23 cellular contexts compared by ENCODE assay signal in genomic region chr5:73948289-73948688, GRCh38.
DNase-seq lines count a peak whose midpoint lies in the region; ATAC-seq lines count a peak whose summit lies in the region.
"Had no signal": no experiment of that assay in that cellular context is flagged by ENCODE, and none has a peak within 500 bp of the region (broad histone marks: within the 10 kb centered on the region; RNA-seq: fewer than 3 reads in every experiment).

No MANE protein-coding gene starts in this region.

- CTCF ChIA-PET in T-cell (lab: Charles Lee) = no interaction called here

- H3K27ac ChIP-seq in SJCRH30 = peak overlapping the region; percentile 10; the same call in 1 of the 2 replicates
- H3K27ac ChIP-seq: hepatocyte, left lung had no signal

- no peaks in the 10 kb centered on the region for H3K36me3 ChIP-seq in SJCRH30
- H3K36me3 ChIP-seq: left lung, thyroid gland had no signal

- H3K4me1 ChIP-seq in SJCRH30 = peaks cover 43% of the 10 kb centered on the region
- H3K4me1 ChIP-seq: left lung had no signal

- no peak overlapping the region for H3K4me3 Mint-ChIP-seq in T-cell
- H3K4me3 Mint-ChIP-seq: activated CD4-positive, alpha-beta memory T cell treated with anti-CD3 and anti-CD28 coated beads, Interleukin-2, amount 10 ng/mL, durations not matched to agents 7 days and 5 days; CD4-positive, CD25-positive, alpha-beta regulatory T cell; immature natural killer cell; mesothelial cell of epicardium; naive thymus-derived CD8-positive, alpha-beta T cell; stimulated activated naive CD8-positive, alpha-beta T cell treated with anti-CD3 and anti-CD28 coated beads, Interleukin-15, Interleukin-2, amounts not matched to agents 100 ng/mL and 50 ng/mL, for 24 hours had no signal

- H3K27ac Mint-ChIP-seq in T-cell = no peak overlapping the region
- H3K27ac Mint-ChIP-seq: activated CD4-positive, alpha-beta memory T cell treated with anti-CD3 and anti-CD28 coated beads, Interleukin-2, amount 10 ng/mL, durations not matched to agents 7 days and 5 days; activated naive CD4-positive, alpha-beta T cell treated with anti-CD3 and anti-CD28 coated beads, Interleukin-2, amount 50 U/mL, for 72 hours; activated T-helper 2 cell treated with anti-CD3 and anti-CD28 coated beads, Interferon-gamma antibody, Interleukin-2, Interleukin-4, amounts not matched to agents 10 μg/mL and 5 μg/mL and 100 μg/mL, durations not matched to agents 14 hours and 24 hours and 36 hours; CD4-positive, CD25-positive, alpha-beta regulatory T cell; immature natural killer cell; mesothelial cell of epicardium; naive thymus-derived CD8-positive, alpha-beta T cell; stimulated activated naive CD8-positive, alpha-beta T cell treated with anti-CD3 and anti-CD28 coated beads, Interleukin-15, Interleukin-2, amounts not matched to agents 100 ng/mL and 50 ng/mL, for 24 hours had no signal

- H3K9me3 Mint-ChIP-seq in T-cell = peaks cover 3 to 6% (median 4%) of the 10 kb centered on the region in 3 donors
- H3K9me3 Mint-ChIP-seq: activated CD4-positive, alpha-beta memory T cell treated with anti-CD3 and anti-CD28 coated beads, Interleukin-2, amount 10 ng/mL, durations not matched to agents 7 days and 5 days; activated T-helper 2 cell treated with anti-CD3 and anti-CD28 coated beads, Interferon-gamma antibody, Interleukin-2, Interleukin-4, amounts not matched to agents 10 μg/mL and 5 μg/mL and 100 μg/mL, durations not matched to agents 14 hours and 24 hours and 36 hours; stimulated activated naive CD8-positive, alpha-beta T cell treated with anti-CD3 and anti-CD28 coated beads, Interleukin-15, Interleukin-2, amounts not matched to agents 100 ng/mL and 50 ng/mL, for 24 hours had no signal

- POLR2A ChIA-PET in T-cell (lab: Charles Lee) = no interaction called here

- peaks cover 0 to 19% of the 10 kb centered on the region in 2 donors for H3K27me3 Mint-ChIP-seq in T-cell

- H3K4me3 ChIP-seq in SJCRH30 = no peak overlapping the region
- H3K4me3 ChIP-seq: hepatocyte, left lung, thyroid gland had no signal

- peak; percentile 27 to 34 for ATAC-seq in left cardiac atrium
- peak; percentile 38 for ATAC-seq in left ventricle myocardium superior
- no peak for ATAC-seq in HG02759 (IDR thresholded peaks at IDR 0.05; ENCODE audit: unreplicated experiment)
- ATAC-seq in T-cell (replicated peaks in 1 of 4) = no peak
- ATAC-seq: activated CD4-positive, CD25-positive, alpha-beta regulatory T cell treated with anti-CD3 and anti-CD28 coated beads, Interleukin-2, amount 50 U/mL, for 24 hours; activated naive CD4-positive, alpha-beta T cell treated with anti-CD3 and anti-CD28 coated beads, Interleukin-2, amount 50 U/mL, for 72 hours; left lung; naive thymus-derived CD8-positive, alpha-beta T cell had no signal

- intact Hi-C loops in left cardiac atrium (cut with DNase I) (no loop called here), cardiac septum (cut with DNase I) (no loop called here), left ventricle myocardium superior (cut with micrococcal nuclease) (no loop called here)

- no peaks in the 10 kb centered on the region for H3K27me3 ChIP-seq in SJCRH30
- H3K27me3 ChIP-seq: hepatocyte, left lung, thyroid gland had no signal

- no peaks in the 10 kb centered on the region for H3K4me1 Mint-ChIP-seq in T-cell
- H3K4me1 Mint-ChIP-seq: activated CD4-positive, alpha-beta memory T cell treated with anti-CD3 and anti-CD28 coated beads, Interleukin-2, amount 10 ng/mL, durations not matched to agents 7 days and 5 days; CD4-positive, CD25-positive, alpha-beta regulatory T cell; immature natural killer cell; naive thymus-derived CD8-positive, alpha-beta T cell had no signal

- H3K36me3 Mint-ChIP-seq in T-cell = no peaks in the 10 kb centered on the region
- H3K36me3 Mint-ChIP-seq: activated naive CD4-positive, alpha-beta T cell treated with anti-CD3 and anti-CD28 coated beads, Interleukin-2, amount 50 U/mL, for 72 hours; CD4-positive, CD25-positive, alpha-beta regulatory T cell; immature natural killer cell had no signal

- DNase-seq in left cardiac atrium = no peak
- no peak for DNase-seq in cardiac septum (ENCODE audit: low spot score)
- DNase-seq in SJCRH30 = no peak
- DNase-seq in left ventricle myocardium superior = no peak
- no peak for DNase-seq in T-cell
- DNase-seq in SHP77 treated with DMSO at 0.1 percent for 48 hours (lab: John Stamatoyannopoulos, UW) = no peak
- DNase-seq: activated CD4-positive, alpha-beta memory T cell treated with anti-CD3 and anti-CD28 coated beads, Interleukin-2, amount 10 ng/mL, durations not matched to agents 7 days and 5 days; CD4-positive, CD25-positive, alpha-beta regulatory T cell; effector CD4-positive, alpha-beta T cell; erythroblast; immature natural killer cell; left lung; naive thymus-derived CD8-positive, alpha-beta T cell; OCI-M1; stimulated activated CD4-positive, alpha-beta T cell treated with anti-CD3 and anti-CD28 coated beads, Interleukin-15, amount 100 ng/mL, for 24 hours had no signal

- H3K9me3 ChIP-seq in SJCRH30 (replicated peaks) = peaks cover 5% of the 10 kb centered on the region; the same call in 1 of the 2 replicates
- H3K9me3 ChIP-seq: thyroid gland had no signal

Comparison
In these comparisons a context has a peak if more than half of its experiments do, and no peak if none do; other contexts are left out.
1. ATAC-seq: peak in left cardiac atrium (2 of 2) and left ventricle myocardium superior (single experiment); none in HG02759 (single experiment) and T-cell (0 of 4).